In genomic region chr1:71049951-71050598, GRCh38 we compare ENCODE assay signal across 1 cellular context.
TF ChIP-seq lines count a peak whose summit lies in the region.

No MANE protein-coding gene starts in this region.

TF ChIP-seq in HepG2, 621 proteins besides CTCF, POLR2A, EP300 and RAD21:
- TF ChIP-seq STAG1 (CRISPR knock-in tag; IDR thresholded peaks at IDR 0.05) = peak; percentile 86
- TF ChIP-seq CEBPB (IDR thresholded peaks at IDR 0.05; ENCODE audit: borderline replicate concordance, low read depth, low read length) = no peak
- TF ChIP-seq GZF1 (CRISPR knock-in tag; IDR thresholded peaks at IDR 0.05) = no peak
